2 cellular contexts compared by ENCODE assay signal in genomic region chr9:33449715-33450114, GRCh38.
A peak's percentile ranks its signal among the peaks of the same experiment; 100 is the strongest.
TF ChIP-seq lines count a peak whose summit lies in the region.

No MANE protein-coding gene starts in this region.

TF ChIP-seq in A549, 52 proteins besides CTCF, POLR2A, EP300 and RAD21:
- TF ChIP-seq MAFK (IDR thresholded peaks at IDR 0.05; ENCODE audit: partially characterized antibody), result no peak
- TF ChIP-seq RFX5 (IDR thresholded peaks at IDR 0.05), result no peak
- TF ChIP-seq FOSL2 (IDR thresholded peaks at IDR 0.05), result no peak
- peak; percentile 50 for TF ChIP-seq FOSL2 (CRISPR knock-in tag; IDR thresholded peaks at IDR 0.05)
- no peak for TF ChIP-seq CEBPB (IDR thresholded peaks at IDR 0.05)
- no peak for TF ChIP-seq BHLHE40 (IDR thresholded peaks at IDR 0.05; ENCODE audit: low read depth, low read length)
- TF ChIP-seq, protein P1, sequence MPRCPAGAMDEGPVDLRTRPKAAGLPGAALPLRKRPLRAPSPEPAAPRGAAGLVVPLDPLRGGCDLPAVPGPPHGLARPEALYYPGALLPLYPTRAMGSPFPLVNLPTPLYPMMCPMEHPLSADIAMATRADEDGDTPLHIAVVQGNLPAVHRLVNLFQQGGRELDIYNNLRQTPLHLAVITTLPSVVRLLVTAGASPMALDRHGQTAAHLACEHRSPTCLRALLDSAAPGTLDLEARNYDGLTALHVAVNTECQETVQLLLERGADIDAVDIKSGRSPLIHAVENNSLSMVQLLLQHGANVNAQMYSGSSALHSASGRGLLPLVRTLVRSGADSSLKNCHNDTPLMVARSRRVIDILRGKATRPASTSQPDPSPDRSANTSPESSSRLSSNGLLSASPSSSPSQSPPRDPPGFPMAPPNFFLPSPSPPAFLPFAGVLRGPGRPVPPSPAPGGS (IDR thresholded peaks at IDR 0.05), result no peak
- TF ChIP-seq POLR2AphosphoS2 (conservative IDR thresholded peaks at IDR 0.05; ENCODE audit: low read length), result no peak
TF ChIP-seq in A549: peak in this region for 1.

TF ChIP-seq in K562, 482 proteins besides CTCF, POLR2A, EP300 and RAD21:
- no peak for TF ChIP-seq ETS2 (tag; IDR thresholded peaks at IDR 0.05; ENCODE audit: borderline replicate concordance, poor library complexity, severe bottlenecking)
- peak; percentile 29; the same call in 1 of the 2 replicates for TF ChIP-seq ATF3 (IDR thresholded peaks at IDR 0.05)
- TF ChIP-seq ATF3 (CRISPR knock-in tag; conservative IDR thresholded peaks at IDR 0.05), result no peak
